In genomic region chr10:26797340-26797739, GRCh38 we compare ENCODE assay signal across 1 cellular context.
TF ChIP-seq lines count a peak whose summit lies in the region.

No MANE protein-coding gene starts in this region.

TF ChIP-seq in K562, 482 proteins besides CTCF, POLR2A, EP300 and RAD21:
- TF ChIP-seq CREBBP (IDR thresholded peaks at IDR 0.05; ENCODE audit: low read depth, low read length) (no peak), HDAC1 (IDR thresholded peaks at IDR 0.05) (peak in 1 of 2 experiments; percentile 57; a peak in 1 of 4 replicates), ARID1B (IDR thresholded peaks at IDR 0.05) (peak; percentile 67), POU5F1 (IDR thresholded peaks at IDR 0.05; ENCODE audit: borderline replicate concordance, low read depth, low read length, partially characterized antibody) (no peak), ZKSCAN1 (IDR thresholded peaks at IDR 0.05; ENCODE audit: low read depth, low read length) (no peak), ZNF121 (CRISPR knock-in tag; conservative IDR thresholded peaks at IDR 0.05) (no peak), TCF3 (CRISPR knock-in tag; IDR thresholded peaks at IDR 0.05) (peak; percentile 45), CREM (IDR thresholded peaks at IDR 0.05; ENCODE audit: low read depth) (no peak), ZKSCAN8 (CRISPR knock-in tag; IDR thresholded peaks at IDR 0.05) (0 out of 2 replicates have a peak, but pooled peaks have one; percentile 45), CBFA2T2 (conservative IDR thresholded peaks at IDR 0.05) (peak; percentile 77), TGIF2 (CRISPR knock-in tag; IDR thresholded peaks at IDR 0.05) (no peak), CBFA2T3 (IDR thresholded peaks at IDR 0.05) (peak; percentile 87), NCOR1 (IDR thresholded peaks at IDR 0.05) (peak; percentile 65), DPF2 (IDR thresholded peaks at IDR 0.05) (peak; percentile 32; the same call in 1 of the 2 replicates), KDM5B (IDR thresholded peaks at IDR 0.05; ENCODE audit: insufficient replicate concordance, low read depth, low read length) (no peak), HDAC2 (IDR thresholded peaks at IDR 0.05) (0 out of 2 replicates have a peak, but pooled peaks have one; percentile 33), NFXL1 (CRISPR knock-in tag; IDR thresholded peaks at IDR 0.05) (no peak), ZNF212 (CRISPR knock-in tag; IDR thresholded peaks at IDR 0.05) (no peak), TBL1XR1 (IDR thresholded peaks at IDR 0.05; ENCODE audit: low read length in 2 of 2) (0 out of 4 replicates have a peak, but pooled peaks of 1 of the 2 experiments have one; percentile 9), E2F8 (IDR thresholded peaks at IDR 0.05; ENCODE audit: low read depth, partially characterized antibody) (no peak), ZNF395 (CRISPR knock-in tag; IDR thresholded peaks at IDR 0.05) (no peak), TRIM24 (IDR thresholded peaks at IDR 0.05) (peak in 1 of 2 experiments; percentile 36; a peak in 1 of 4 replicates), SMARCA4 (IDR thresholded peaks at IDR 0.05) (peak; percentile 36; the same call in 1 of the 2 replicates), TAL1 (IDR thresholded peaks at IDR 0.05) (peak; percentile 43; the same call in 1 of the 2 replicates), ADNP (tag; IDR thresholded peaks at IDR 0.05) (no peak), RBM34 (IDR thresholded peaks at IDR 0.05; ENCODE audit: borderline replicate concordance, insufficient read depth, low read length) (no peak), ARID3A (IDR thresholded peaks at IDR 0.05; ENCODE audit: borderline replicate concordance, low read depth, low read length) (0 out of 2 replicates have a peak, but pooled peaks have one; percentile 19), MTA2 (IDR thresholded peaks at IDR 0.05; ENCODE audit: low read depth) (0 out of 2 replicates have a peak, but pooled peaks have one; percentile 10), HNRNPL (IDR thresholded peaks at IDR 0.05; ENCODE audit: low read depth, low read length) (no peak), TEAD4 (IDR thresholded peaks at IDR 0.05; ENCODE audit: low read length) (peak; percentile 51; the same call in 1 of the 2 replicates), TEAD4 (CRISPR knock-in tag; IDR thresholded peaks at IDR 0.05; ENCODE audit: borderline replicate concordance) (no peak), ZNF253 (CRISPR knock-in tag; conservative IDR thresholded peaks at IDR 0.05) (no peak), RCOR1 (IDR thresholded peaks at IDR 0.05; ENCODE audit: borderline replicate concordance in 1 of 2, low read depth in 2 of 2, low read length in 2 of 2) (peak in 1 of 2 experiments; percentile 19; a peak in 1 of 4 replicates), NFE2 (IDR thresholded peaks at IDR 0.05; ENCODE audit: low read depth) (0 out of 2 replicates have a peak, but pooled peaks have one; percentile 5), FOXM1 (IDR thresholded peaks at IDR 0.05; ENCODE audit: low read depth) (no peak), FOXM1 (CRISPR knock-in tag; IDR thresholded peaks at IDR 0.05; ENCODE audit: low read depth) (no peak), ZFP1 (CRISPR knock-in tag; IDR thresholded peaks at IDR 0.05) (no peak), YY1 (IDR thresholded peaks at IDR 0.05; ENCODE audit: borderline replicate concordance in 1 of 3, control insufficient read depth in 1 of 3, extremely low read depth in 1 of 3, insufficient read depth in 3 of 3, insufficient read length in 1 of 3, insufficient replicate concordance in 2 of 3, low read depth in 1 of 3, low read length in 2 of 3) (no peak), DLX4 (CRISPR knock-in tag; IDR thresholded peaks at IDR 0.05) (no peak), NFIC (IDR thresholded peaks at IDR 0.05) (0 out of 2 replicates have a peak, but pooled peaks have one; percentile 25), KDM1A (IDR thresholded peaks at IDR 0.05) (peak; percentile 70 to 76)
